ENCODE assay signal across 15 cellular contexts in genomic region chr5:1048162-1048721, GRCh38. TPM values are rescaled to one million over a fixed set of nuclear protein-coding genes. Genes with fewer than 3 reads are reported as not detected.
"Had no signal": no experiment of that assay in that cellular context is flagged by ENCODE, and none has a peak within 500 bp of the region (broad histone marks: within the 10 kb centered on the region; RNA-seq: fewer than 3 reads in every experiment).

No MANE protein-coding gene starts in this region.

- H3K27ac ChIP-seq: body of pancreas, epithelial cell of prostate, hepatocyte, stomach, testis, upper lobe of left lung, WERI-Rb-1 had no signal

- H3K27me3 Mint-ChIP-seq: activated CD4-positive, alpha-beta memory T cell treated with anti-CD3 and anti-CD28 coated beads for 36 hours; activated CD8-positive, alpha-beta memory T cell treated with anti-CD3 and anti-CD28 coated beads, Interleukin-2, amount 10 ng/mL, durations not matched to agents 7 days and 5 days; effector memory CD8-positive, alpha-beta T cell had no signal

- H3K4me3 ChIP-seq: body of pancreas, hepatocyte, stomach, testis, upper lobe of left lung had no signal

- ATAC-seq: activated CD8-positive, alpha-beta memory T cell treated with anti-CD3 and anti-CD28 coated beads, Interleukin-2, amount 10 ng/mL, durations not matched to agents 7 days and 5 days; body of pancreas; effector memory CD8-positive, alpha-beta T cell; naive thymus-derived CD8-positive, alpha-beta T cell; SK-N-SH treated with all-trans-retinoic acid at 6 μM for 48 hours had no signal

- H3K27me3 ChIP-seq: body of pancreas, hepatocyte, stomach, testis, upper lobe of left lung had no signal

- H3K4me2 ChIP-seq: hepatocyte had no signal

- DNase-seq: activated CD4-positive, alpha-beta memory T cell treated with anti-CD3 and anti-CD28 coated beads for 36 hours; activated CD8-positive, alpha-beta memory T cell treated with anti-CD3 and anti-CD28 coated beads, Interleukin-2, amount 10 ng/mL, durations not matched to agents 7 days and 5 days; dermis blood vessel endothelial cell; effector memory CD8-positive, alpha-beta T cell; foreskin fibroblast; stimulated activated CD4-positive, alpha-beta T cell treated with anti-CD3 and anti-CD28 coated beads, Interleukin-2, amount 100 ng/mL, for 24 hours; stomach; testis; WERI-Rb-1 had no signal

- H3K27ac Mint-ChIP-seq: activated CD4-positive, alpha-beta memory T cell treated with anti-CD3 and anti-CD28 coated beads for 36 hours; activated CD8-positive, alpha-beta memory T cell treated with anti-CD3 and anti-CD28 coated beads, Interleukin-2, amount 10 ng/mL, durations not matched to agents 7 days and 5 days; effector memory CD8-positive, alpha-beta T cell had no signal

- H3K4me1 Mint-ChIP-seq: activated CD8-positive, alpha-beta memory T cell treated with anti-CD3 and anti-CD28 coated beads, Interleukin-2, amount 10 ng/mL, durations not matched to agents 7 days and 5 days had no signal

- H2AFZ ChIP-seq: hepatocyte had no signal

- H3K4me3 Mint-ChIP-seq: activated CD4-positive, alpha-beta memory T cell treated with anti-CD3 and anti-CD28 coated beads for 36 hours; activated CD8-positive, alpha-beta memory T cell treated with anti-CD3 and anti-CD28 coated beads, Interleukin-2, amount 10 ng/mL, durations not matched to agents 7 days and 5 days; effector memory CD8-positive, alpha-beta T cell had no signal

- H3K9me3 ChIP-seq: body of pancreas, stomach, testis, upper lobe of left lung had no signal

- H3K79me2 ChIP-seq: hepatocyte had no signal

- H3K4me1 ChIP-seq: body of pancreas, stomach, testis, upper lobe of left lung had no signal

- H3K36me3 Mint-ChIP-seq: activated CD4-positive, alpha-beta memory T cell treated with anti-CD3 and anti-CD28 coated beads for 36 hours had no signal

RNA-seq across cellular contexts. Expression of gene NKD2, which starts 39.6 kb away (rescaled TPM):
- total RNA-seq: naive thymus-derived CD8-positive, alpha-beta T cell had no signal
